ENCODE assay signal across 13 cellular contexts in genomic region chr1:192941722-192942411, GRCh38.
DNase-seq lines count a peak whose midpoint lies in the region; ATAC-seq and TF ChIP-seq lines count a peak whose summit lies in the region.
"Had no signal": no experiment of that assay in that cellular context is flagged by ENCODE, and none has a peak within 500 bp of the region (broad histone marks: within the 10 kb centered on the region; RNA-seq: fewer than 3 reads in every experiment).

No MANE protein-coding gene starts in this region.

- intact Hi-C loops in vagina (cut with DNase I), result no loop called here

- DNase-seq in CD1c-positive myeloid dendritic cell (ENCODE audit: extremely low spot score), result peak; percentile 31
- peak; percentile 82 for DNase-seq in OCI-M1 (lab: John Stamatoyannopoulos, UW)
- DNase-seq in osteocyte (ENCODE audit: extremely low spot score, unreplicated experiment), result no peak
- no peak for DNase-seq in vagina (ENCODE audit: extremely low spot score in 2 of 2)
- DNase-seq in NCI-H2107 treated with DMSO at 0.1 percent for 48 hours (lab: John Stamatoyannopoulos, UW; ENCODE audit: unreplicated experiment), result no peak
- DNase-seq in NCI-H1436 treated with DMSO at 0.1 percent for 48 hours (lab: John Stamatoyannopoulos, UW), result no peak
- DNase-seq: activated CD4-positive, alpha-beta T cell treated with anti-CD3 and anti-CD28 coated beads, Interleukin-2, amount 10 ng/mL, durations not matched to agents 24 days and 14 days; DMS53; stimulated activated CD4-positive, alpha-beta T cell treated with anti-CD3 and anti-CD28 coated beads, Interleukin-15, amount 100 ng/mL, for 24 hours had no signal

- H3K27ac ChIP-seq in vagina, result no peak overlapping the region
- H3K27ac ChIP-seq: KMS-11 had no signal

- H3K9me3 Mint-ChIP-seq in osteocyte (ENCODE audit: unreplicated experiment), result peaks cover 18% of the 10 kb centered on the region
- H3K9me3 Mint-ChIP-seq: activated CD4-positive, alpha-beta T cell treated with anti-CD3 and anti-CD28 coated beads, Interleukin-2, amount 10 ng/mL, durations not matched to agents 24 days and 14 days; activated T-helper 17 cell treated with anti-CD3 and anti-CD28 coated beads, Interleukin-2, amount 50 U/mL, for 72 hours had no signal

- no peaks in the 10 kb centered on the region for H3K36me3 ChIP-seq in vagina

- peaks cover 2% of the 10 kb centered on the region for H3K27me3 Mint-ChIP-seq in osteocyte (ENCODE audit: unreplicated experiment)
- H3K27me3 Mint-ChIP-seq: activated CD4-positive, alpha-beta T cell treated with anti-CD3 and anti-CD28 coated beads, Interleukin-2, amount 10 ng/mL, durations not matched to agents 24 days and 14 days; activated T-helper 17 cell treated with anti-CD3 and anti-CD28 coated beads, Interleukin-2, amount 50 U/mL, for 72 hours had no signal

- no peak overlapping the region for H3K4me3 Mint-ChIP-seq in osteocyte (ENCODE audit: unreplicated experiment)
- H3K4me3 Mint-ChIP-seq: activated CD4-positive, alpha-beta T cell treated with anti-CD3 and anti-CD28 coated beads, Interleukin-2, amount 10 ng/mL, durations not matched to agents 24 days and 14 days; activated T-helper 17 cell treated with anti-CD3 and anti-CD28 coated beads, Interleukin-2, amount 50 U/mL, for 72 hours had no signal

- TF ChIP-seq CTCF in osteocyte (IDR thresholded peaks at IDR 0.05) (no peak), vagina (IDR thresholded peaks at IDR 0.05) (no peak)

- no peak for TF ChIP-seq POLR2A in vagina (IDR thresholded peaks at IDR 0.05)

- no peaks in the 10 kb centered on the region for H3K9me3 ChIP-seq in vagina

- H3K4me1 ChIP-seq in vagina, result no peaks in the 10 kb centered on the region

- peaks cover 2% of the 10 kb centered on the region for H3K4me1 Mint-ChIP-seq in osteocyte (ENCODE audit: unreplicated experiment)

- ATAC-seq in GM19452 (IDR thresholded peaks at IDR 0.05; ENCODE audit: unreplicated experiment) (peak; percentile 61), HG03060 (IDR thresholded peaks at IDR 0.05; ENCODE audit: low read depth, unreplicated experiment) (peak; percentile 41)
- ATAC-seq: activated T-helper 17 cell treated with anti-CD3 and anti-CD28 coated beads, Interleukin-2, amount 50 U/mL, for 72 hours had no signal

- no peaks in the 10 kb centered on the region for H3K36me3 Mint-ChIP-seq in osteocyte (ENCODE audit: unreplicated experiment)

- no peaks in the 10 kb centered on the region for H3K27me3 ChIP-seq in vagina

- no peak overlapping the region for H3K4me3 ChIP-seq in vagina

- no peak overlapping the region for H3K27ac Mint-ChIP-seq in osteocyte (ENCODE audit: unreplicated experiment)
- H3K27ac Mint-ChIP-seq: activated CD4-positive, alpha-beta T cell treated with anti-CD3 and anti-CD28 coated beads, Interleukin-2, amount 10 ng/mL, durations not matched to agents 24 days and 14 days; activated T-helper 17 cell treated with anti-CD3 and anti-CD28 coated beads, Interleukin-2, amount 50 U/mL, for 72 hours had no signal

Comparison
In these comparisons a context has a peak if more than half of its experiments do, and no peak if none do; other contexts are left out.
1. DNase-seq: peak in CD1c-positive myeloid dendritic cell (single experiment) and OCI-M1 (single experiment); none in osteocyte (single experiment), vagina (0 of 2), NCI-H2107 treated with DMSO at 0.1 percent for 48 hours (single experiment) and NCI-H1436 treated with DMSO at 0.1 percent for 48 hours (single experiment).